In genomic region chr4:111027526-111027925, GRCh38 we compare ENCODE assay signal across 1 cellular context.
TF ChIP-seq lines count a peak whose summit lies in the region.

No MANE protein-coding gene starts in this region.

TF ChIP-seq in GM23338, 12 proteins besides CTCF, POLR2A, EP300 and RAD21 (continued from another document):
- TF ChIP-seq ZNF462 (CRISPR knock-in tag; IDR thresholded peaks at IDR 0.05) (no peak), ETS1 (IDR thresholded peaks at IDR 0.05) (no peak), EZH2 (IDR thresholded peaks at IDR 0.05; ENCODE audit: low read depth, unreplicated experiment) (no peak)
